Comparison of ENCODE assay signal across 1 cellular context in genomic region chr9:126430124-126430523, GRCh38.
TF ChIP-seq lines count a peak whose summit lies in the region.

No MANE protein-coding gene starts in this region.

TF ChIP-seq in H1, 55 proteins besides CTCF, POLR2A, EP300 and RAD21 (continued from another document):
- no peak for TF ChIP-seq CHD7 (IDR thresholded peaks at IDR 0.05; ENCODE audit: insufficient replicate concordance, low read length)
- TF ChIP-seq GABPA (IDR thresholded peaks at IDR 0.05; ENCODE audit: borderline replicate concordance, insufficient read depth, low read length): no peak
- no peak for TF ChIP-seq TAF7 (optimal IDR thresholded peaks at IDR 0.05; ENCODE audit: borderline replicate concordance, low read depth, low read length)
- no peak for TF ChIP-seq YY1 (IDR thresholded peaks at IDR 0.05; ENCODE audit: low read depth, low read length)
- no peak for TF ChIP-seq JUND (IDR thresholded peaks at IDR 0.05; ENCODE audit: low read length)
- no peak for TF ChIP-seq SRF (IDR thresholded peaks at IDR 0.05; ENCODE audit: low read depth, low read length)
- TF ChIP-seq KDM4A (IDR thresholded peaks at IDR 0.05; ENCODE audit: low read depth, low read length, severe bottlenecking): no peak
- no peak for TF ChIP-seq PHF8 (conservative IDR thresholded peaks at IDR 0.05; ENCODE audit: low read depth, low read length)
- TF ChIP-seq TAF1 (IDR thresholded peaks at IDR 0.05; ENCODE audit: low read depth, low read length): no peak
- TF ChIP-seq ASH2L (IDR thresholded peaks at IDR 0.05; ENCODE audit: low read length): no peak
- TF ChIP-seq, protein P1, sequence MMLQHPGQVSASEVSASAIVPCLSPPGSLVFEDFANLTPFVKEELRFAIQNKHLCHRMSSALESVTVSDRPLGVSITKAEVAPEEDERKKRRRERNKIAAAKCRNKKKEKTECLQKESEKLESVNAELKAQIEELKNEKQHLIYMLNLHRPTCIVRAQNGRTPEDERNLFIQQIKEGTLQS (IDR thresholded peaks at IDR 0.05; ENCODE audit: insufficient read depth, low read depth, low read length): no peak
- TF ChIP-seq NANOG (IDR thresholded peaks at IDR 0.05; ENCODE audit: insufficient read depth, low read depth, low read length, poor library complexity, severe bottlenecking): no peak
- no peak for TF ChIP-seq CHD2 (IDR thresholded peaks at IDR 0.05; ENCODE audit: low read length)
- TF ChIP-seq GTF2F1 (IDR thresholded peaks at IDR 0.05; ENCODE audit: borderline replicate concordance, low read depth, low read length): no peak
- TF ChIP-seq JUN (IDR thresholded peaks at IDR 0.05; ENCODE audit: low read depth, low read length): no peak
TF ChIP-seq in H1: peak in this region for 0.
